8 cellular contexts compared by ENCODE assay signal in the genomic region with DNA sequence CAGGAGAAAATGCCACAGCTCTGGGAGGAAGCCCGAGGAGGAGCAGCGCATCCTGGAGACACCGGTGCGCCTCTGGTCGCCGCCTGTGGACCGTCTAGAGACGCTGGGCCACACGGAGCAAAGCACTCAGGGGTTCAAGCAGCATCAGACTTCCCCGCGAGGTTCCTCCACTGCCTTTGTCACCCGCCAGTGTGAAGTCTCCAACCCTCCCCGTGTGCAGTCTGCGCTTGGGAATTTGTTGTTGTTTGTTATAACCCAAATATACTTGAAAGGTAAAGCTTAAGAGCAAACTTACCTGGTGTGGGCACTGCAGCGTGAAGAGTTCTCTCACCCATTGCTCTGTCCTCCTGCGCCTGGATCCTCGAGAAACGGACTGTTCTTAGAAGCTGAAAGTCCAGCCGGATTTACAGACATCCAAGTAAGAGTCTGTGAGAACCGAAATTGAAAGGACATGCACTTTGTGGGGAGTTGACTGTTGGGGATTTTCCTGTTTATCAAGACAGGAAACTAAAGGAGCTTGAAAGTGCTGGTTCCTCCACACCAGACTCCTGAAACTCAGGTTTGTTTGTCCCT.
DNase-seq lines count a peak whose midpoint lies in the region; ATAC-seq lines count a peak whose summit lies in the region.

A gene with protein sequence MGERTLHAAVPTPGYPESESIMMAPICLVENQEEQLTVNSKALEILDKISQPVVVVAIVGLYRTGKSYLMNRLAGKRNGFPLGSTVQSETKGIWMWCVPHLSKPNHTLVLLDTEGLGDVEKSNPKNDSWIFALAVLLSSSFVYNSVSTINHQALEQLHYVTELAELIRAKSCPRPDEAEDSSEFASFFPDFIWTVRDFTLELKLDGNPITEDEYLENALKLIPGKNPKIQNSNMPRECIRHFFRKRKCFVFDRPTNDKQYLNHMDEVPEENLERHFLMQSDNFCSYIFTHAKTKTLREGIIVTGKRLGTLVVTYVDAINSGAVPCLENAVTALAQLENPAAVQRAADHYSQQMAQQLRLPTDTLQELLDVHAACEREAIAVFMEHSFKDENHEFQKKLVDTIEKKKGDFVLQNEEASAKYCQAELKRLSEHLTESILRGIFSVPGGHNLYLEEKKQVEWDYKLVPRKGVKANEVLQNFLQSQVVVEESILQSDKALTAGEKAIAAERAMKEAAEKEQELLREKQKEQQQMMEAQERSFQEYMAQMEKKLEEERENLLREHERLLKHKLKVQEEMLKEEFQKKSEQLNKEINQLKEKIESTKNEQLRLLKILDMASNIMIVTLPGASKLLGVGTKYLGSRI (minus strand): TSS at position 443 of the 573 bp plus-strand sequence. CDS start 108 bp downstream, at position 335.

- in situ Hi-C loops in HAP-1 (cut with MboI; ENCODE audit: low sequenced_read_pairs) = no loop called here

- H3K4me1 Mint-ChIP-seq in T-helper 2 cell treated with Interferon-gamma antibody and Interleukin-4, amounts not matched to agents 5 μg/mL and 100 μg/mL, for 36 hours (ENCODE audit: low read depth) = peaks cover 61% of the 10 kb centered on the region

- peak; percentile 50 for DNase-seq in T-helper 2 cell treated with Interferon-gamma antibody and Interleukin-4, amounts not matched to agents 5 μg/mL and 100 μg/mL, for 36 hours (ENCODE audit: low spot score)
- peak; percentile 11 for DNase-seq in astrocyte of the hippocampus (ENCODE audit: low read depth, low spot score)
- DNase-seq in kidney tubule cell (ENCODE audit: low spot score) = peak; percentile 56
- DNase-seq in stimulated activated CD4-positive, alpha-beta T cell treated with anti-CD3 and anti-CD28 coated beads, Interleukin-2, amount 100 ng/mL, for 4 hours (ENCODE audit: low read depth) = peak; percentile 28
- DNase-seq in HAP-1 (ENCODE audit: low spot score in 2 of 2) = no peak
- DNase-seq in NCI-H2081 treated with DMSO at 0.1 percent for 48 hours (lab: John Stamatoyannopoulos, UW) = no peak

- no peaks in the 10 kb centered on the region for H3K36me3 ChIP-seq in HAP-1 (replicated peaks)

- peaks cover 2% of the 10 kb centered on the region for H3K9me3 Mint-ChIP-seq in T-helper 2 cell treated with Interferon-gamma antibody and Interleukin-4, amounts not matched to agents 5 μg/mL and 100 μg/mL, for 36 hours

- peak; percentile 46 for ATAC-seq in GM18517 (IDR thresholded peaks at IDR 0.05; ENCODE audit: unreplicated experiment)
- peak; percentile 56 for ATAC-seq in HG02938 (IDR thresholded peaks at IDR 0.05; ENCODE audit: unreplicated experiment)

- H3K27ac Mint-ChIP-seq in T-helper 2 cell treated with Interferon-gamma antibody and Interleukin-4, amounts not matched to agents 5 μg/mL and 100 μg/mL, for 36 hours = peak within 1 kb of the TSS; percentile 91

- no peak within 1 kb of the TSS for H3K4me3 ChIP-seq in HAP-1

- no peaks in the 10 kb centered on the region for H3K27me3 Mint-ChIP-seq in T-helper 2 cell treated with Interferon-gamma antibody and Interleukin-4, amounts not matched to agents 5 μg/mL and 100 μg/mL, for 36 hours (ENCODE audit: low read depth)

- H3K36me3 Mint-ChIP-seq in T-helper 2 cell treated with Interferon-gamma antibody and Interleukin-4, amounts not matched to agents 5 μg/mL and 100 μg/mL, for 36 hours (ENCODE audit: low read depth) = peaks cover 35% of the 10 kb centered on the region

- no peaks in the 10 kb centered on the region for H3K4me1 ChIP-seq in HAP-1

- no peaks in the 10 kb centered on the region for H3K9me3 ChIP-seq in HAP-1

- peak within 1 kb of the TSS; percentile 85 for H3K4me3 Mint-ChIP-seq in T-helper 2 cell treated with Interferon-gamma antibody and Interleukin-4, amounts not matched to agents 5 μg/mL and 100 μg/mL, for 36 hours

- peaks cover 10% of the 10 kb centered on the region; the same call in 1 of the 2 replicates for H3K27me3 ChIP-seq in HAP-1 (ENCODE audit: low read depth)

Comparison
In these comparisons a context has a peak if more than half of its experiments do, and no peak if none do; other contexts are left out.
1. DNase-seq: peak in T-helper 2 cell treated with Interferon-gamma antibody and Interleukin-4, amounts not matched to agents 5 μg/mL and 100 μg/mL, for 36 hours (single experiment), astrocyte of the hippocampus (single experiment), kidney tubule cell (single experiment) and stimulated activated CD4-positive, alpha-beta T cell treated with anti-CD3 and anti-CD28 coated beads, Interleukin-2, amount 100 ng/mL, for 4 hours (single experiment); none in HAP-1 (0 of 2) and NCI-H2081 treated with DMSO at 0.1 percent for 48 hours (single experiment).